8 cellular contexts compared by ENCODE assay signal in genomic region chr11:119094816-119095065, GRCh38. TPM values are rescaled to one million over a fixed set of nuclear protein-coding genes. Genes with fewer than 3 reads are reported as not detected.
A peak's percentile ranks its signal among the peaks of the same experiment; 100 is the strongest.
DNase-seq lines count a peak whose midpoint lies in the region; ATAC-seq and TF ChIP-seq lines count a peak whose summit lies in the region.

No MANE protein-coding gene starts in this region.

- peaks cover 49% of the 10 kb centered on the region for H3K79me2 ChIP-seq in neural progenitor cell (ENCODE audit: low read depth)

- H3K27me3 ChIP-seq in gastroesophageal sphincter (no peaks in the 10 kb centered on the region), neural progenitor cell (no peaks in the 10 kb centered on the region)

- H3K27ac Mint-ChIP-seq in activated T-helper 2 cell treated with anti-CD3 and anti-CD28 coated beads, Interferon-gamma antibody, Interleukin-2, Interleukin-4, amounts not matched to agents 10 μg/mL and 5 μg/mL and 100 μg/mL, durations not matched to agents 14 hours and 24 hours and 36 hours: peak overlapping the region; percentile 89
- H3K27ac Mint-ChIP-seq in neural progenitor cell: peak overlapping the region; percentile 74

- H4K20me1 ChIP-seq in neural progenitor cell (ENCODE audit: low read depth): peaks cover 49% of the 10 kb centered on the region

- peaks cover 0 to 31% (median 21%) of the 10 kb centered on the region in 3 donors for H3K4me1 ChIP-seq in gastroesophageal sphincter
- H3K4me1 ChIP-seq in neural progenitor cell: peaks cover 21% of the 10 kb centered on the region

- peak overlapping the region; percentile 69 for H3K4me3 ChIP-seq in Jurkat, Clone E6-1 (ENCODE audit: low read length)
- peak overlapping the region; percentile 60 to 86 for H3K4me3 ChIP-seq in gastroesophageal sphincter
- peak overlapping the region; percentile 69 for H3K4me3 ChIP-seq in neural progenitor cell

- peak overlapping the region; percentile 99 for H3K4me2 ChIP-seq in neural progenitor cell

- TF ChIP-seq POLR2A in gastroesophageal sphincter (IDR thresholded peaks at IDR 0.05): no peak

- H3K36me3 Mint-ChIP-seq in activated T-helper 2 cell treated with anti-CD3 and anti-CD28 coated beads, Interferon-gamma antibody, Interleukin-2, Interleukin-4, amounts not matched to agents 10 μg/mL and 5 μg/mL and 100 μg/mL, durations not matched to agents 14 hours and 24 hours and 36 hours (ENCODE audit: low read depth): peaks cover 74% of the 10 kb centered on the region
- peaks cover 43% of the 10 kb centered on the region for H3K36me3 Mint-ChIP-seq in neural progenitor cell

- H3K27ac ChIP-seq in gastroesophageal sphincter: peak overlapping the region; percentile 79 to 99 (median 96)
- H3K27ac ChIP-seq in neural progenitor cell: peak overlapping the region; percentile 9

- WGBS in gastroesophageal sphincter (ENCODE audit: low coverage in 1 of 2), 2 donors: no CpG with 5 or more reads among the region's 19 CpGs

- peaks cover 45% of the 10 kb centered on the region for H3K4me1 Mint-ChIP-seq in activated T-helper 2 cell treated with anti-CD3 and anti-CD28 coated beads, Interferon-gamma antibody, Interleukin-2, Interleukin-4, amounts not matched to agents 10 μg/mL and 5 μg/mL and 100 μg/mL, durations not matched to agents 14 hours and 24 hours and 36 hours (ENCODE audit: low read depth)
- peaks cover 47% of the 10 kb centered on the region for H3K4me1 Mint-ChIP-seq in neural progenitor cell

- H3F3A ChIP-seq in neural progenitor cell (ENCODE audit: low read depth): peaks cover 60% of the 10 kb centered on the region

- H3K36me3 ChIP-seq in gastroesophageal sphincter: peaks cover 0 to 38% of the 10 kb centered on the region in 2 donors
- no peaks in the 10 kb centered on the region for H3K36me3 ChIP-seq in neural progenitor cell

- H3K4me3 Mint-ChIP-seq in activated T-helper 2 cell treated with anti-CD3 and anti-CD28 coated beads, Interferon-gamma antibody, Interleukin-2, Interleukin-4, amounts not matched to agents 10 μg/mL and 5 μg/mL and 100 μg/mL, durations not matched to agents 14 hours and 24 hours and 36 hours (ENCODE audit: low read depth): peak overlapping the region; percentile 89
- H3K4me3 Mint-ChIP-seq in neural progenitor cell: peak overlapping the region; percentile 94

- peaks cover 2% of the 10 kb centered on the region for H3K27me3 Mint-ChIP-seq in activated T-helper 2 cell treated with anti-CD3 and anti-CD28 coated beads, Interferon-gamma antibody, Interleukin-2, Interleukin-4, amounts not matched to agents 10 μg/mL and 5 μg/mL and 100 μg/mL, durations not matched to agents 14 hours and 24 hours and 36 hours (ENCODE audit: low read depth)
- peaks cover 14% of the 10 kb centered on the region for H3K27me3 Mint-ChIP-seq in neural progenitor cell (ENCODE audit: insufficient read depth, low read depth)

- intact Hi-C loops in activated T-helper 2 cell treated with anti-CD3 and anti-CD28 coated beads, Interferon-gamma antibody, Interleukin-2, Interleukin-4, amounts not matched to agents 10 μg/mL and 5 μg/mL and 100 μg/mL, durations not matched to agents 14 hours and 24 hours and 36 hours (cut with micrococcal nuclease): loop anchor here (1.0 to 2.0 kb wide), 9 partner anchors 8 to 112 kb away; partner anchors contain the start of genes C2CD2L, CBL, HINFP and HYOU1

- no peak overlapping the region for H2AFZ ChIP-seq in neural progenitor cell (replicated peaks)

- TF ChIP-seq CTCF in gastroesophageal sphincter (IDR thresholded peaks at IDR 0.05) (peak in 3 of 4 experiments; percentile 77 to 85 (median 81)), neural progenitor cell (IDR thresholded peaks at IDR 0.05) (peak; percentile 69)

- DNase-seq in SHP77 (lab: John Stamatoyannopoulos, UW) (peak; percentile 52 to 66), SHP77 treated with DMSO at 0.1 percent for 48 hours (lab: John Stamatoyannopoulos, UW) (no peak), neural progenitor cell (ENCODE audit: low spot score) (peak; percentile 90), DMS79 (lab: John Stamatoyannopoulos, UW) (no peak)
- no peak for DNase-seq in Jurkat, Clone E6-1 (ENCODE audit: low read depth, low spot score)
- DNase-seq in activated T-helper 2 cell treated with anti-CD3 and anti-CD28 coated beads, Interferon-gamma antibody, Interleukin-2, Interleukin-4, amounts not matched to agents 10 μg/mL and 5 μg/mL and 100 μg/mL, durations not matched to agents 14 hours and 24 hours and 36 hours (ENCODE audit: low spot score): no peak

- H3K9me3 Mint-ChIP-seq in activated T-helper 2 cell treated with anti-CD3 and anti-CD28 coated beads, Interferon-gamma antibody, Interleukin-2, Interleukin-4, amounts not matched to agents 10 μg/mL and 5 μg/mL and 100 μg/mL, durations not matched to agents 14 hours and 24 hours and 36 hours: no peaks in the 10 kb centered on the region
- H3K9me3 Mint-ChIP-seq in neural progenitor cell: no peaks in the 10 kb centered on the region

- H3K9ac ChIP-seq in neural progenitor cell: peak overlapping the region; percentile 84

- ATAC-seq in GM21619 (IDR thresholded peaks at IDR 0.05; ENCODE audit: unreplicated experiment): peak; percentile 34
- ATAC-seq in gastroesophageal sphincter: peak; percentile 81

- H3K9me3 ChIP-seq in gastroesophageal sphincter: no peaks in the 10 kb centered on the region
- H3K9me3 ChIP-seq in neural progenitor cell (ENCODE audit: low read depth): no peaks in the 10 kb centered on the region

- no peak for TF ChIP-seq EP300 in gastroesophageal sphincter (IDR thresholded peaks at IDR 0.05)

RNA-seq across cellular contexts. Expression of gene DPAGT1, which starts 6.9 kb away (rescaled TPM):
- polyA plus RNA-seq in Jurkat, Clone E6-1 (2012; ENCODE audit: insufficient read depth, insufficient read length): 43.7 TPM
- total RNA-seq in activated T-helper 2 cell treated with anti-CD3 and anti-CD28 coated beads, Interferon-gamma antibody, Interleukin-2, Interleukin-4, amounts not matched to agents 10 μg/mL and 5 μg/mL and 100 μg/mL, durations not matched to agents 14 hours and 24 hours and 36 hours: 82.2 and 83.4 TPM in 2 replicates
- total RNA-seq in gastroesophageal sphincter: 10 to 100 TPM; 10.7 to 28.1 (median 21.4) TPM
- 13.4 and 24.3 TPM in 2 replicates for total RNA-seq in neural progenitor cell (ENCODE audit: low replicate concordance)

RNA-seq across cellular contexts. Expression of gene HMBS, which starts 10.1 kb away (rescaled TPM):
- 106 TPM for polyA plus RNA-seq in Jurkat, Clone E6-1 (2012; ENCODE audit: insufficient read depth, insufficient read length)
- 57.4 and 59.0 TPM in 2 replicates for total RNA-seq in activated T-helper 2 cell treated with anti-CD3 and anti-CD28 coated beads, Interferon-gamma antibody, Interleukin-2, Interleukin-4, amounts not matched to agents 10 μg/mL and 5 μg/mL and 100 μg/mL, durations not matched to agents 14 hours and 24 hours and 36 hours
- total RNA-seq in gastroesophageal sphincter (10 to 100 TPM in 2 of 4 donors, 1 to 10 TPM in 2; 1.2 to 27.1 (median 9.8) TPM), neural progenitor cell (ENCODE audit: low replicate concordance) (30.0 and 31.1 TPM in 2 replicates)

RNA-seq across cellular contexts. Expression of gene C2CD2L, which starts 12.4 kb away (rescaled TPM):
- 17.4 TPM for polyA plus RNA-seq in Jurkat, Clone E6-1 (2012; ENCODE audit: insufficient read depth, insufficient read length)
- total RNA-seq in activated T-helper 2 cell treated with anti-CD3 and anti-CD28 coated beads, Interferon-gamma antibody, Interleukin-2, Interleukin-4, amounts not matched to agents 10 μg/mL and 5 μg/mL and 100 μg/mL, durations not matched to agents 14 hours and 24 hours and 36 hours: 24.6 and 25.2 TPM in 2 replicates
- total RNA-seq in gastroesophageal sphincter (10 to 100 TPM in 1 of 4 donors, 1 to 10 TPM in 3; 3.4 to 13.3 (median 8.3) TPM), neural progenitor cell (ENCODE audit: low replicate concordance) (1.5 and 3.7 TPM in 2 replicates)

RNA-seq across cellular contexts. Expression of gene HINFP, which starts 26.6 kb away (rescaled TPM):
- polyA plus RNA-seq in Jurkat, Clone E6-1 (2012; ENCODE audit: insufficient read depth, insufficient read length): 28.8 TPM
- 29.8 and 35.5 TPM in 2 replicates for total RNA-seq in activated T-helper 2 cell treated with anti-CD3 and anti-CD28 coated beads, Interferon-gamma antibody, Interleukin-2, Interleukin-4, amounts not matched to agents 10 μg/mL and 5 μg/mL and 100 μg/mL, durations not matched to agents 14 hours and 24 hours and 36 hours
- total RNA-seq in gastroesophageal sphincter: 10 to 100 TPM; 19.0 to 30.2 (median 23.3) TPM
- total RNA-seq in neural progenitor cell (ENCODE audit: low replicate concordance): 32.5 and 47.3 TPM in 2 replicates

RNA-seq across cellular contexts. Expression of gene VPS11, which starts 27.1 kb away (rescaled TPM):
- polyA plus RNA-seq in Jurkat, Clone E6-1 (2012; ENCODE audit: insufficient read depth, insufficient read length): 38.9 TPM
- 24.3 and 25.8 TPM in 2 replicates for total RNA-seq in activated T-helper 2 cell treated with anti-CD3 and anti-CD28 coated beads, Interferon-gamma antibody, Interleukin-2, Interleukin-4, amounts not matched to agents 10 μg/mL and 5 μg/mL and 100 μg/mL, durations not matched to agents 14 hours and 24 hours and 36 hours
- total RNA-seq in gastroesophageal sphincter (10 to 100 TPM; 23.9 to 45.6 (median 35.8) TPM), neural progenitor cell (ENCODE audit: low replicate concordance) (10.4 and 20.7 TPM in 2 replicates)

Comparison
In these comparisons a context has a peak if more than half of its experiments do, and no peak if none do; other contexts are left out.
1. DNase-seq: peak in SHP77 (2 of 2) and neural progenitor cell (single experiment); none in SHP77 treated with DMSO at 0.1 percent for 48 hours (single experiment), Jurkat, Clone E6-1 (single experiment), activated T-helper 2 cell treated with anti-CD3 and anti-CD28 coated beads, Interferon-gamma antibody, Interleukin-2, Interleukin-4, amounts not matched to agents 10 μg/mL and 5 μg/mL and 100 μg/mL, durations not matched to agents 14 hours and 24 hours and 36 hours (single experiment) and DMS79 (single experiment).
2. Peak in every context shown above with its lines, with median percentiles within 50 percentile points of each other: H3K4me3 ChIP-seq.